In the genomic region with DNA sequence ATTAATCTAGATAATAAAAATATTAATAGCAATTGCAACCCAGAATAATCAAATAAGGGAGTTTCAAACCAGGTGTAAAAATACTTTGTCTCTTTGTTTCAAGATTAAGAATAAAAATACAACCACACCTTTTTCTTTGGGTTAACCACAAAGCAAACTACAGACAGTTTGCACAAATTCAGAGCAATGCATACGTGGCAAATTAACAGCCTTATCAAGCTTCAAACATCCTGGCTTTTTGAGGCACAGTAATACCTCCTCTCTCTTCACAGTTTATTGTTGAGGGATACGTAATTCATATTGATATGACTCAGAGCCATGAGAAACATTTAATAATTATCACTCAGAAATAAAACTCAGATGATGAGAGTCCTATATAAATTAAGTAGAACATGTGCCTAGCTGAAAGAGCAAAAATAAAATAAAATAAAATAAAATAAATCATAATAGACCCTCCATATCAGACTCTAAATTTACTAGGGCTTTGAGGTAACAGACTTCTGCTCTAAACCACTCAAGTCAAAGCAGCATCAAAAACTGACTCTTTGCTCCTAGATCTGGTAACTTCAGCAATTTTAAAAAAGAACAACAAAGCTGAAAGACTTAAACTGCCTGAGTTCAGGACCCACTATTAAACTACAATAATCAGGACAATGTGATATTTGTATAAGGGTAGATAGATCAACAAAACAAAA, we compare ENCODE assay signal across 11 cellular contexts. TPM values are rescaled to one million over a fixed set of nuclear protein-coding genes. Genes with fewer than 3 reads are reported as not detected.
DNase-seq lines count a peak whose midpoint lies in the region; ATAC-seq and TF ChIP-seq lines count a peak whose summit lies in the region.
"Had no signal": no experiment of that assay in that cellular context is flagged by ENCODE, and none has a peak within 500 bp of the region (broad histone marks: within the 10 kb centered on the region; RNA-seq: fewer than 3 reads in every experiment).

No MANE protein-coding gene starts in this region.

- H2AFZ ChIP-seq in neural progenitor cell (replicated peaks) = no peak overlapping the region

- H3K4me1 ChIP-seq in CD4-positive, alpha-beta memory T cell (ENCODE audit: insufficient read depth, low read length) = peaks cover 62% of the 10 kb centered on the region
- H3K4me1 ChIP-seq in neural progenitor cell = no peaks in the 10 kb centered on the region
- H3K4me1 ChIP-seq in adrenal gland (replicated peaks in 1 of 2) = peaks cover 13 to 30% of the 10 kb centered on the region in 2 donors
- H3K4me1 ChIP-seq in lower lobe of right lung = peaks cover 19% of the 10 kb centered on the region

- no peak overlapping the region for H3K4me3 ChIP-seq in CD4-positive, alpha-beta memory T cell (ENCODE audit: low read length in 2 of 2)
- H3K4me3 ChIP-seq in neural progenitor cell (no peak overlapping the region), adrenal gland (no peak overlapping the region), lower lobe of right lung (no peak overlapping the region)

- H3K27me3 Mint-ChIP-seq in CD4-positive, alpha-beta memory T cell = no peaks in the 10 kb centered on the region
- no peaks in the 10 kb centered on the region for H3K27me3 Mint-ChIP-seq in activated T-helper 17 cell treated with anti-CD3 and anti-CD28 coated beads, Interleukin-2, amount 50 U/mL, for 72 hours
- H3K27me3 Mint-ChIP-seq in neural progenitor cell (ENCODE audit: insufficient read depth, low read depth) = no peaks in the 10 kb centered on the region

- WGBS in adrenal gland, 4 donors = 72 to 78% (median 78%) methylated on average over 2 of the region's 2 CpGs

- no peak for TF ChIP-seq CTCF in neural progenitor cell (IDR thresholded peaks at IDR 0.05)
- TF ChIP-seq CTCF in adrenal gland (IDR thresholded peaks at IDR 0.05) = no peak
- no peak for TF ChIP-seq CTCF in lower lobe of right lung (IDR thresholded peaks at IDR 0.05)

- peaks cover 46 to 68% (median 61%) of the 10 kb centered on the region in 4 donors for H3K4me1 Mint-ChIP-seq in CD4-positive, alpha-beta memory T cell
- peaks cover 31% of the 10 kb centered on the region for H3K4me1 Mint-ChIP-seq in activated T-helper 17 cell treated with anti-CD3 and anti-CD28 coated beads, Interleukin-2, amount 50 U/mL, for 72 hours
- no peaks in the 10 kb centered on the region for H3K4me1 Mint-ChIP-seq in neural progenitor cell

- H3K79me2 ChIP-seq in neural progenitor cell (ENCODE audit: low read depth) = no peaks in the 10 kb centered on the region

- no peaks in the 10 kb centered on the region for H4K20me1 ChIP-seq in neural progenitor cell (ENCODE audit: low read depth)

- no peak overlapping the region for H3K4me2 ChIP-seq in neural progenitor cell

- H3K27ac Mint-ChIP-seq in CD4-positive, alpha-beta memory T cell = peak overlapping the region; percentile 83 to 97 (median 95)
- H3K27ac Mint-ChIP-seq in activated T-helper 17 cell treated with anti-CD3 and anti-CD28 coated beads, Interleukin-2, amount 50 U/mL, for 72 hours = peak overlapping the region; percentile 91
- H3K27ac Mint-ChIP-seq in neural progenitor cell = no peak overlapping the region

- H3K9me3 Mint-ChIP-seq in CD4-positive, alpha-beta memory T cell = no peaks in the 10 kb centered on the region
- H3K9me3 Mint-ChIP-seq in activated T-helper 17 cell treated with anti-CD3 and anti-CD28 coated beads, Interleukin-2, amount 50 U/mL, for 72 hours = no peaks in the 10 kb centered on the region
- H3K9me3 Mint-ChIP-seq in neural progenitor cell = no peaks in the 10 kb centered on the region

- no peaks in the 10 kb centered on the region for H3K9me3 ChIP-seq in CD4-positive, alpha-beta memory T cell (ENCODE audit: control insufficient read depth in 1 of 2, low read length in 2 of 2)
- no peaks in the 10 kb centered on the region for H3K9me3 ChIP-seq in neural progenitor cell (ENCODE audit: low read depth)
- no peaks in the 10 kb centered on the region for H3K9me3 ChIP-seq in adrenal gland (replicated peaks in 1 of 3)
- H3K9me3 ChIP-seq in lower lobe of right lung = no peaks in the 10 kb centered on the region

- H3K36me3 ChIP-seq in CD4-positive, alpha-beta memory T cell (ENCODE audit: insufficient read depth, low read length) = no peaks in the 10 kb centered on the region
- H3K36me3 ChIP-seq in neural progenitor cell (no peaks in the 10 kb centered on the region), adrenal gland (replicated peaks in 1 of 2) (no peaks in the 10 kb centered on the region), lower lobe of right lung (no peaks in the 10 kb centered on the region)

- ATAC-seq in GM19328 (IDR thresholded peaks at IDR 0.05; ENCODE audit: unreplicated experiment) = peak; percentile 54
- ATAC-seq in HG03159 (IDR thresholded peaks at IDR 0.05; ENCODE audit: unreplicated experiment) = peak; percentile 55
- ATAC-seq in activated T-helper 17 cell treated with anti-CD3 and anti-CD28 coated beads, Interleukin-2, amount 50 U/mL, for 72 hours (replicated peaks) = peak; percentile 88
- ATAC-seq in lower lobe of right lung = no peak

- CTCF ChIA-PET in CD4-positive, alpha-beta memory T cell (lab: Charles Lee; ENCODE audit: partially characterized antibody) = interaction anchor here (1.3 to 2.0 kb wide), 2 partner anchors 11 to 62 kb away, joined by 4 to 6 read pairs; a partner anchor contains a TSS

- intact Hi-C loops in CD4-positive, alpha-beta memory T cell (cut with micrococcal nuclease) = loop anchor here (1.0 to 2.0 kb wide), 2 partner anchors 11 to 818 kb away; a partner anchor contains a TSS
- intact Hi-C loops in adrenal gland (cut with DNase I) = no loop called here
- intact Hi-C loops in lower lobe of right lung (cut with DNase I) = no loop called here

- peaks cover 0 to 7% of the 10 kb centered on the region in 2 donors for H3K36me3 Mint-ChIP-seq in CD4-positive, alpha-beta memory T cell
- H3K36me3 Mint-ChIP-seq in activated T-helper 17 cell treated with anti-CD3 and anti-CD28 coated beads, Interleukin-2, amount 50 U/mL, for 72 hours (ENCODE audit: low read depth) = peaks cover 46% of the 10 kb centered on the region
- H3K36me3 Mint-ChIP-seq in neural progenitor cell = no peaks in the 10 kb centered on the region

- H3K27ac ChIP-seq in CD4-positive, alpha-beta memory T cell (ENCODE audit: low read depth, low read length) = peak overlapping the region; percentile 47
- H3K27ac ChIP-seq in neural progenitor cell (no peak overlapping the region), adrenal gland (no peak overlapping the region), lower lobe of right lung (no peak overlapping the region)
- H3K27ac ChIP-seq: C4-2B had no signal

- peak overlapping the region; percentile 15 to 80 (median 70) for H3K4me3 Mint-ChIP-seq in CD4-positive, alpha-beta memory T cell
- peak overlapping the region; percentile 61 for H3K4me3 Mint-ChIP-seq in activated T-helper 17 cell treated with anti-CD3 and anti-CD28 coated beads, Interleukin-2, amount 50 U/mL, for 72 hours
- no peak overlapping the region for H3K4me3 Mint-ChIP-seq in neural progenitor cell

- TF ChIP-seq POLR2A in adrenal gland (IDR thresholded peaks at IDR 0.05) = no peak

- no peak overlapping the region for H3K9ac ChIP-seq in neural progenitor cell

- peaks cover 4% of the 10 kb centered on the region for H3F3A ChIP-seq in neural progenitor cell (ENCODE audit: low read depth)

- DNase-seq in CD4-positive, alpha-beta memory T cell = peak; percentile 73 to 84 (median 78)
- DNase-seq in neural progenitor cell (ENCODE audit: low spot score) (no peak), adrenal gland (no peak), cerebellar cortex (ENCODE audit: low spot score) (no peak), lower lobe of right lung (no peak)
- DNase-seq: amniotic stem cell, Right ventricle myocardium superior had no signal

- POLR2A ChIA-PET in CD4-positive, alpha-beta memory T cell (lab: Charles Lee; ENCODE audit: partially characterized antibody) = interaction anchor here (0.7 to 4.8 kb wide), 2 partner anchors 11 to 1632 kb away, joined by 3 to 104 read pairs; a partner anchor contains a TSS

- no peaks in the 10 kb centered on the region for H3K27me3 ChIP-seq in CD4-positive, alpha-beta memory T cell (ENCODE audit: insufficient read depth, low read length)
- H3K27me3 ChIP-seq in neural progenitor cell = no peaks in the 10 kb centered on the region
- no peaks in the 10 kb centered on the region for H3K27me3 ChIP-seq in adrenal gland
- no peaks in the 10 kb centered on the region for H3K27me3 ChIP-seq in lower lobe of right lung (ENCODE audit: low read depth)

RNA-seq across cellular contexts. Expression of a gene that starts 11.4 kb away (rescaled TPM):
- 10 to 100 TPM; 58.6 to 61.7 TPM for total RNA-seq in CD4-positive, alpha-beta memory T cell
- 10 to 100 TPM in 1 of 2 donors, 1 to 10 TPM in 1; 8.5 to 13.6 TPM for polyA plus RNA-seq in CD4-positive, alpha-beta memory T cell
- 10 to 100 TPM; 11.7 to 20.4 TPM for total RNA-seq in activated T-helper 17 cell treated with anti-CD3 and anti-CD28 coated beads, Interleukin-2, amount 50 U/mL, for 72 hours
- 14.7 and 32.9 TPM in 2 replicates for total RNA-seq in neural progenitor cell (ENCODE audit: low replicate concordance)
- 10 to 100 TPM; 23.6 to 61.2 (median 35.6) TPM for total RNA-seq in adrenal gland
- 10 to 100 TPM in 1 of 3 donors, 1 to 10 TPM in 2; 6.5 to 32.1 (median 7.7) TPM for polyA plus RNA-seq in adrenal gland
- total RNA-seq in lower lobe of right lung = 45.5 TPM

Comparison
In these comparisons a context has a peak if more than half of its experiments do, and no peak if none do; other contexts are left out.
1. DNase-seq: peak in CD4-positive, alpha-beta memory T cell (5 of 5); none in neural progenitor cell (single experiment), adrenal gland (0 of 7), cerebellar cortex (single experiment) and lower lobe of right lung (single experiment).
2. ATAC-seq: peak in GM19328 (single experiment), HG03159 (single experiment) and activated T-helper 17 cell treated with anti-CD3 and anti-CD28 coated beads, Interleukin-2, amount 50 U/mL, for 72 hours (single experiment); none in lower lobe of right lung (0 of 2).